Comparison of ENCODE assay signal across 2 cellular contexts in the genomic region with DNA sequence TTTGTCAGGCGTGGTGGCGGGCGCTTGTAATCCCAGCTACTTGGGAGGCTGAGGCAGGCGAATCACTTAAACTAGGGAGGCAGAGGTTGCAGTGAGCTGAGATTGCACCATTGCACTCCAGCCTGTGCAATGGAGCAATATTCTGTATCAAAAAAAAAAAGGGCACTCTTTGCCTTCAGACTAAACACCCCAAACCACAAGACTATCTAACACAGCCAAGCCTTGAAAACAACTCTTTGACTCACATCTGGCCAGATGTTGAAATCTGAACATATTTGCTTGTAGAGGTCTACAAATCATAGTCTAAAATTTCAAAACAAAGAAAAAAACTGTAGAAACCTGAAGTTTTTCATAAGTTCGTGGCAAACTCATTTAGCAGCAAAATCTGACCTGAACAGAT.
A peak's percentile ranks its signal among the peaks of the same experiment; 100 is the strongest.
TF ChIP-seq lines count a peak whose summit lies in the region.

No MANE protein-coding gene starts in this region.

TF ChIP-seq in IMR-90, 13 proteins besides CTCF, POLR2A, EP300 and RAD21:
- TF ChIP-seq CEBPB (IDR thresholded peaks at IDR 0.05; ENCODE audit: low read depth, low read length), result peak; percentile 94
- TF ChIP-seq FOS (IDR thresholded peaks at IDR 0.05; ENCODE audit: low read depth, low read length), result peak; percentile 73; the same call in 1 of the 2 replicates
- TF ChIP-seq, protein P1, sequence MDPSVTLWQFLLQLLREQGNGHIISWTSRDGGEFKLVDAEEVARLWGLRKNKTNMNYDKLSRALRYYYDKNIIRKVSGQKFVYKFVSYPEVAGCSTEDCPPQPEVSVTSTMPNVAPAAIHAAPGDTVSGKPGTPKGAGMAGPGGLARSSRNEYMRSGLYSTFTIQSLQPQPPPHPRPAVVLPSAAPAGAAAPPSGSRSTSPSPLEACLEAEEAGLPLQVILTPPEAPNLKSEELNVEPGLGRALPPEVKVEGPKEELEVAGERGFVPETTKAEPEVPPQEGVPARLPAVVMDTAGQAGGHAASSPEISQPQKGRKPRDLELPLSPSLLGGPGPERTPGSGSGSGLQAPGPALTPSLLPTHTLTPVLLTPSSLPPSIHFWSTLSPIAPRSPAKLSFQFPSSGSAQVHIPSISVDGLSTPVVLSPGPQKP (IDR thresholded peaks at IDR 0.05; ENCODE audit: borderline replicate concordance, low read depth, low read length), result no peak

TF ChIP-seq in K562, 482 proteins besides CTCF, POLR2A, EP300 and RAD21:
- TF ChIP-seq FOSL1 (tag; conservative IDR thresholded peaks at IDR 0.05) (peak; percentile 41), POLR3G (IDR thresholded peaks at IDR 0.05; ENCODE audit: extremely low read depth, insufficient read length, insufficient replicate concordance) (no peak), KDM4B (IDR thresholded peaks at IDR 0.05; ENCODE audit: borderline replicate concordance in 2 of 2, low read depth in 1 of 2) (no peak), KDM1A (IDR thresholded peaks at IDR 0.05) (peak in 1 of 2 experiments; percentile 41; a peak in 1 of 4 replicates), NCOR1 (IDR thresholded peaks at IDR 0.05) (peak; percentile 35; the same call in 1 of the 2 replicates), TAL1 (IDR thresholded peaks at IDR 0.05) (0 out of 2 replicates have a peak, but pooled peaks have one; percentile 7), RBM22 (IDR thresholded peaks at IDR 0.05; ENCODE audit: low read depth, low read length, poor library complexity, severe bottlenecking) (no peak), SMAD4 (CRISPR knock-in tag; conservative IDR thresholded peaks at IDR 0.05) (peak; percentile 76), CEBPB (tag; IDR thresholded peaks at IDR 0.05) (peak; percentile 69; the same call in 1 of the 2 replicates), SNRNP70 (optimal IDR thresholded peaks at IDR 0.05; ENCODE audit: low read depth, low read length) (no peak), TEAD4 (IDR thresholded peaks at IDR 0.05; ENCODE audit: low read length) (peak; percentile 46; the same call in 1 of the 2 replicates), TEAD4 (CRISPR knock-in tag; IDR thresholded peaks at IDR 0.05; ENCODE audit: borderline replicate concordance) (no peak), CEBPG (CRISPR knock-in tag; IDR thresholded peaks at IDR 0.05) (no peak), CEBPG (tag; conservative IDR thresholded peaks at IDR 0.05 in 1 of 2, IDR thresholded peaks at IDR 0.05 in 1 of 2) (peak; percentile 43 to 73), CBFA2T3 (IDR thresholded peaks at IDR 0.05) (peak; percentile 67), CBFA2T2 (conservative IDR thresholded peaks at IDR 0.05) (peak; percentile 33; the same call in 1 of the 2 replicates)
